In the genomic region with DNA sequence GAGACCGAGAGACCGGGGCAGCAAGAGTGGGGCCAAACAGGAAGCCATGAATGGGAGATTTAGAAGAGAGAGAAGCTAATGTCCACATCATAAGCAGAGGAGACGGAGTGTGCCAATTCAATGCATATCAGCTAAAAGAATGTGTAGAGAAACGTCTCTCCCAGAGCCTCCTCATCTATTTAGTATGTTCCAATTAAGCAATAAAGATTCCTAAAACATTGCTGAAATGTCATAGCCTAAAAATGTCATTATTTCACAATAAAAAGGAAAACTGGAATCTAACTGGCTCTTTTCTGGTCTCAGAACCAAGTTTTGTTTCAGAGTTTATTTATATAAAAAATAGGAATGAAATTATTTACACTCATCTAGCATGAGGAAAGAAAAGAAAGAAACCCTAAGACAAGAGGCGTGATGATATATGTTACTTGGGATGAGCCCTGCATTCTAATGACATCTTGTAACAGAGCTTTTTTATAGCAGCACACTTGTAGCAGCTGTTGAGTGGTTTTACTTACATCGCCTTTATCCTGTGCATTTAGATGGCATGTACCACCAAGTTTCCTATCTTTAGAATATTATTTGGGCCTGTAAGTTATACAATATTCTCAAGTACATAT, we compare ENCODE assay signal across 14 cellular contexts.
A peak's percentile ranks its signal among the peaks of the same experiment; 100 is the strongest.
DNase-seq lines count a peak whose midpoint lies in the region; ATAC-seq and TF ChIP-seq lines count a peak whose summit lies in the region.
"Had no signal": no experiment of that assay in that cellular context is flagged by ENCODE, and none has a peak within 500 bp of the region (broad histone marks: within the 10 kb centered on the region; RNA-seq: fewer than 3 reads in every experiment).

No MANE protein-coding gene starts in this region.

- H3K4me1 ChIP-seq in SJSA1 (replicated peaks) (peaks cover 33% of the 10 kb centered on the region), gastrocnemius medialis (peaks cover 5 to 10% of the 10 kb centered on the region in 2 donors), esophagus squamous epithelium (no peaks in the 10 kb centered on the region)

- no peaks in the 10 kb centered on the region for H3K9me3 ChIP-seq in SJSA1 (replicated peaks)
- H3K9me3 ChIP-seq in gastrocnemius medialis = no peaks in the 10 kb centered on the region
- H3K9me3 ChIP-seq in esophagus squamous epithelium = no peaks in the 10 kb centered on the region

- POLR2A ChIA-PET in BJ (lab: Charles Lee) = interaction anchor here (0.6 to 0.7 kb wide), 3 partner anchors 64 to 678 kb away, joined by 3 to 8 read pairs (median 3); no protein-coding TSS in a partner anchor

- H3K36me3 ChIP-seq in BJ (ENCODE audit: control insufficient read depth, insufficient read depth, low read length) = no peaks in the 10 kb centered on the region
- H3K36me3 ChIP-seq in SJSA1 = no peaks in the 10 kb centered on the region
- no peaks in the 10 kb centered on the region for H3K36me3 ChIP-seq in gastrocnemius medialis
- no peaks in the 10 kb centered on the region for H3K36me3 ChIP-seq in esophagus squamous epithelium

- peak; percentile 77 for DNase-seq in BJ (ENCODE audit: low read depth)
- DNase-seq in SJSA1 (ENCODE audit: low read depth in 1 of 2, low spot score in 2 of 2) = peak; percentile 40 to 57
- DNase-seq in fibroblast of peridontal ligament (ENCODE audit: extremely low read depth) = peak; percentile 97
- no peak for DNase-seq in gastrocnemius medialis
- DNase-seq in cerebellum (ENCODE audit: low spot score) = no peak
- no peak for DNase-seq in NK-92 (lab: John Stamatoyannopoulos, UW; ENCODE audit: unreplicated experiment)
- no peak for DNase-seq in esophagus squamous epithelium (lab: John Stamatoyannopoulos, UW)
- DNase-seq: activated B cell treated with CpG ODN at 0.5 μM for 24 hours; activated T-cell treated with anti-CD3 and anti-CD28 coated beads, Interleukin-2, amount 50 U/mL, for 24 hours; CD4-positive, CD25-positive, alpha-beta regulatory T cell; naive B cell; NCI-H1417 treated with DMSO at 0.1 percent for 48 hours; NCI-H526 treated with DMSO at 0.1 percent for 48 hours had no signal

- H3K4me3 ChIP-seq in BJ (ENCODE audit: low read depth, low read length) = no peak overlapping the region
- no peak overlapping the region for H3K4me3 ChIP-seq in SJSA1
- no peak overlapping the region for H3K4me3 ChIP-seq in gastrocnemius medialis
- no peak overlapping the region for H3K4me3 ChIP-seq in esophagus squamous epithelium

- in situ Hi-C loops in gastrocnemius medialis (cut with MboI; ENCODE audit: low sequenced_read_pairs in 4 of 4) = no loop called here

- 61 to 69% methylated on average over 6 of the region's 6 CpGs for WGBS in esophagus squamous epithelium, 2 donors

- peak overlapping the region; percentile 81 for H3K27ac ChIP-seq in SJSA1
- H3K27ac ChIP-seq in gastrocnemius medialis = no peak overlapping the region
- H3K27ac ChIP-seq in esophagus squamous epithelium = peak overlapping the region in 2 of 4 donors; percentile 47 to 52

- CTCF ChIA-PET in BJ (lab: Yijun Ruan, JAX) = no interaction called here

- intact Hi-C loops in gastrocnemius medialis (cut with DNase I; ENCODE audit: low total_unique reads) (no loop called here), esophagus squamous epithelium (cut with DNase I) (no loop called here)

- TF ChIP-seq CTCF in BJ (IDR thresholded peaks at IDR 0.05; ENCODE audit: insufficient read depth, low read depth, low read length) = no peak
- TF ChIP-seq CTCF in gastrocnemius medialis (IDR thresholded peaks at IDR 0.05 in 4 of 5, conservative IDR thresholded peaks at IDR 0.05 in 1 of 5) = no peak
- no peak for TF ChIP-seq CTCF in esophagus squamous epithelium (IDR thresholded peaks at IDR 0.05)

- TF ChIP-seq POLR2A in gastrocnemius medialis (IDR thresholded peaks at IDR 0.05) = no peak
- no peak for TF ChIP-seq POLR2A in esophagus squamous epithelium (IDR thresholded peaks at IDR 0.05)

- H3K27me3 ChIP-seq in BJ (ENCODE audit: control insufficient read depth, insufficient read depth, low read length) = no peaks in the 10 kb centered on the region
- H3K27me3 ChIP-seq in SJSA1 (replicated peaks) = no peaks in the 10 kb centered on the region
- H3K27me3 ChIP-seq in gastrocnemius medialis = no peaks in the 10 kb centered on the region
- no peaks in the 10 kb centered on the region for H3K27me3 ChIP-seq in esophagus squamous epithelium

- ATAC-seq in gastrocnemius medialis (peak; percentile 24 to 45), GM18870 (IDR thresholded peaks at IDR 0.05; ENCODE audit: unreplicated experiment) (no peak)

Comparison
In these comparisons a context has a peak if more than half of its experiments do, and no peak if none do; other contexts are left out.
1. DNase-seq: peak in BJ (single experiment), SJSA1 (2 of 2) and fibroblast of peridontal ligament (single experiment); none in gastrocnemius medialis (0 of 2), cerebellum (single experiment), NK-92 (single experiment) and esophagus squamous epithelium (single experiment).